ENCODE assay signal across 34 cellular contexts in genomic region chr6:50976907-50977306, GRCh38.
"Had no signal": no experiment of that assay in that cellular context is flagged by ENCODE, and none has a peak within 500 bp of the region (broad histone marks: within the 10 kb centered on the region; RNA-seq: fewer than 3 reads in every experiment).

No MANE protein-coding gene starts in this region.

- H3K4me1 ChIP-seq: adrenal gland, body of pancreas, breast epithelium had no signal

- H3K27ac ChIP-seq: adrenal gland, body of pancreas, brain microvascular endothelial cell, breast epithelium, VCaP had no signal

- H3K36me3 ChIP-seq: adrenal gland, brain microvascular endothelial cell, breast epithelium had no signal

- H3K27me3 ChIP-seq: adrenal gland, body of pancreas, brain microvascular endothelial cell, breast epithelium had no signal

- H3K4me3 ChIP-seq: adrenal gland, body of pancreas, breast epithelium had no signal

- H3K9me3 ChIP-seq: adrenal gland, body of pancreas, breast epithelium had no signal

- ATAC-seq: activated CD8-positive, alpha-beta T cell treated with anti-CD3 and anti-CD28 coated beads for 36 hours; activated naive CD4-positive, alpha-beta T cell treated with anti-CD3 and anti-CD28 coated beads, Interleukin-2, amount 50 U/mL, for 72 hours; activated T-cell treated with anti-CD3 and anti-CD28 coated beads, Interleukin-2, amount 50 U/mL, for 4 hours; activated T-cell treated with anti-CD3 and anti-CD28 coated beads, Interleukin-2, amount 50 U/mL, for 72 hours; activated T-helper 17 cell treated with anti-CD3 and anti-CD28 coated beads, Interleukin-2, amount 50 U/mL, for 72 hours; body of pancreas had no signal

- FAIRE-seq: astrocyte, TTC549 had no signal

- DNase-seq: activated B cell treated with CpG ODN at 0.5 μM for 24 hours; activated CD4-positive, alpha-beta memory T cell treated with anti-CD3 and anti-CD28 coated beads for 36 hours; activated CD4-positive, alpha-beta T cell treated with anti-CD3 and anti-CD28 coated beads for 4 hours; activated CD4-positive, alpha-beta T cell treated with anti-CD3 and anti-CD28 coated beads, Interleukin-2, amount 10 ng/mL, durations not matched to agents 24 days and 14 days; activated CD4-positive, alpha-beta T cell treated with anti-CD3 and anti-CD28 coated beads, Interleukin-2, amount 50 U/mL, for 1 hour; activated CD4-positive, alpha-beta T cell treated with anti-CD3 and anti-CD28 coated beads, Interleukin-2, amount 50 U/mL, for 4 hours; activated CD4-positive, CD25-positive, alpha-beta regulatory T cell treated with anti-CD3 and anti-CD28 coated beads, Interleukin-2, amount 50 U/mL, for 72 hours; activated CD8-positive, alpha-beta memory T cell treated with anti-CD3 and anti-CD28 coated beads, Interleukin-2, amount 50 U/mL, for 4 hours; activated CD8-positive, alpha-beta T cell treated with anti-CD3 and anti-CD28 coated beads for 36 hours; activated effector memory CD4-positive, alpha-beta T cell treated with anti-CD3 and anti-CD28 coated beads, Interleukin-2, amount 50 U/mL, for 16 hours; activated gamma-delta T cell treated with Interleukin-2 at 50 U/mL for 16 hours; activated naive CD4-positive, alpha-beta T cell; activated naive CD4-positive, alpha-beta T cell treated with anti-CD3 and anti-CD28 coated beads for 36 hours; activated naive CD4-positive, alpha-beta T cell treated with anti-CD3 and anti-CD28 coated beads, Interleukin-2, amount 50 U/mL, for 16 hours; activated naive CD8-positive, alpha-beta T cell treated with anti-CD3 and anti-CD28 coated beads for 36 hours; activated T-cell treated with anti-CD3 and anti-CD28 coated beads for 4 hours; activated T-cell treated with anti-CD3 and anti-CD28 coated beads, Interleukin-2, amount 50 U/mL, for 1 hour; activated T-cell treated with anti-CD3 and anti-CD28 coated beads, Interleukin-2, amount 50 U/mL, for 4 hours; activated T-cell treated with anti-CD3 and anti-CD28 coated beads, Interleukin-2, amount 50 U/mL, for 72 hours; adrenal gland; amniotic stem cell; aorta; body of pancreas; brain microvascular endothelial cell; central memory CD4-positive, alpha-beta T cell; T-helper 1 cell; T-helper 2 cell; T-helper 9 cell had no signal
